ENCODE assay signal across 13 cellular contexts in the genomic region with DNA sequence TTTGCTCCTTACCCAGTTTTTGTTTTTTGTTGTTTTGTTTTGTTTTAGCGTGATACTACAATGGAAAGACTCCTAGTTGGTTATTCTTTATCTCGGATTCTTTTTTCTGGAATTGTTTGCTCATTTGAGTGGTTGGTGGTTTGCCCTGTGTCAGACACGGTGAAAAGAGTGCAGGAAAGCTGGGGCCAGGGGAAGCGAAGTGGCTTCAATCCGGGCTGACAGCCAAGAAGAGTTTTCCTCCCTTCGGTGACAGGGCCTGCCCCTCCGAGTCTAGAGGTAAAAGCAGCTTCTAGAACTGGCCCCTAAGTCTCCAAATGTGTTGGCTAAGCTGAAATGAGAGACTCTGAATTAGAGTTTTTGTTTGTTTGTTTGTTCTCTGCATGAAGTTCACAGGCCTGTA. TPM values are rescaled to one million over a fixed set of nuclear protein-coding genes. Genes with fewer than 3 reads are reported as not detected.
DNase-seq lines count a peak whose midpoint lies in the region; ATAC-seq and TF ChIP-seq lines count a peak whose summit lies in the region.
"Had no signal": no experiment of that assay in that cellular context is flagged by ENCODE, and none has a peak within 500 bp of the region (broad histone marks: within the 10 kb centered on the region; RNA-seq: fewer than 3 reads in every experiment).

No MANE protein-coding gene starts in this region.

- no peaks in the 10 kb centered on the region for H3K9me3 Mint-ChIP-seq in T-cell

- peaks cover 0 to 31% of the 10 kb centered on the region in 2 donors for H3K4me1 ChIP-seq in right atrium auricular region
- peaks cover 0 to 75% (median 24%) of the 10 kb centered on the region in 3 donors for H3K4me1 ChIP-seq in gastroesophageal sphincter
- peaks cover 8 to 23% (median 15%) of the 10 kb centered on the region in 4 donors for H3K4me1 ChIP-seq in transverse colon
- no peaks in the 10 kb centered on the region for H3K4me1 ChIP-seq in hepatocyte (ENCODE audit: insufficient read depth)
- peaks cover 8% of the 10 kb centered on the region for H3K4me1 ChIP-seq in suprapubic skin

- no peak for TF ChIP-seq EP300 in gastroesophageal sphincter (IDR thresholded peaks at IDR 0.05)
- TF ChIP-seq EP300 in transverse colon (IDR thresholded peaks at IDR 0.05; ENCODE audit: low read depth) = no peak
- no peak for TF ChIP-seq EP300 in suprapubic skin (IDR thresholded peaks at IDR 0.05)

- no peak for TF ChIP-seq POLR2A in gastroesophageal sphincter (IDR thresholded peaks at IDR 0.05)
- no peak for TF ChIP-seq POLR2A in transverse colon (IDR thresholded peaks at IDR 0.05)
- no peak for TF ChIP-seq POLR2A in suprapubic skin (IDR thresholded peaks at IDR 0.05)

- intact Hi-C loops in Right ventricle myocardium superior (cut with DNase I) = no loop called here
- intact Hi-C loops in transverse colon (cut with DNase I; ENCODE audit: low total_unique reads) = no loop called here
- intact Hi-C loops in dorsolateral prefrontal cortex (cut with DNase I) = no loop called here

- WGBS in gastroesophageal sphincter (ENCODE audit: low coverage in 1 of 2), 2 donors = 6 to 11% methylated on average over 6 to 7 of the region's 7 CpGs
- 46 to 54% methylated on average over 6 to 7 of the region's 7 CpGs for WGBS in transverse colon (ENCODE audit: low coverage in 1 of 2), 2 donors
- 77% methylated on average over 7 of the region's 7 CpGs for WGBS in hepatocyte (ENCODE audit: low lambda C conversion rate, missing lambda C conversion rate)
- WGBS in suprapubic skin = 71% methylated on average over 7 of the region's 7 CpGs

- H3K9me3 ChIP-seq in right atrium auricular region = no peaks in the 10 kb centered on the region
- H3K9me3 ChIP-seq in gastroesophageal sphincter = no peaks in the 10 kb centered on the region
- H3K9me3 ChIP-seq in transverse colon = no peaks in the 10 kb centered on the region
- H3K9me3 ChIP-seq in hepatocyte (ENCODE audit: low read depth) = no peaks in the 10 kb centered on the region
- no peaks in the 10 kb centered on the region for H3K9me3 ChIP-seq in suprapubic skin

- CTCF ChIA-PET in T-cell (lab: Charles Lee) = no interaction called here

- POLR2A ChIA-PET in T-cell (lab: Charles Lee) = no interaction called here

- H4K20me1 ChIP-seq in hepatocyte (ENCODE audit: insufficient read depth, poor library complexity, severe bottlenecking) = no peaks in the 10 kb centered on the region

- H3K27me3 ChIP-seq in right atrium auricular region (no peaks in the 10 kb centered on the region), gastroesophageal sphincter (no peaks in the 10 kb centered on the region), transverse colon (no peaks in the 10 kb centered on the region), hepatocyte (no peaks in the 10 kb centered on the region), dorsolateral prefrontal cortex (no peaks in the 10 kb centered on the region), suprapubic skin (no peaks in the 10 kb centered on the region)

- peaks cover 17 to 20% (median 20%) of the 10 kb centered on the region in 3 donors for H3K4me1 Mint-ChIP-seq in T-cell

- H3K9me2 ChIP-seq in hepatocyte (replicated peaks; ENCODE audit: insufficient read depth) = no peaks in the 10 kb centered on the region

- no peaks in the 10 kb centered on the region for H3K36me3 Mint-ChIP-seq in T-cell

- no peaks in the 10 kb centered on the region for H3K27me3 Mint-ChIP-seq in T-cell

- H3K36me3 ChIP-seq in right atrium auricular region = peaks cover 20% of the 10 kb centered on the region
- peaks cover 0 to 30% of the 10 kb centered on the region in 2 donors for H3K36me3 ChIP-seq in gastroesophageal sphincter
- H3K36me3 ChIP-seq in transverse colon = no peaks in the 10 kb centered on the region
- H3K36me3 ChIP-seq in hepatocyte (replicated peaks; ENCODE audit: insufficient read depth, low read depth) = no peaks in the 10 kb centered on the region
- peaks cover 20% of the 10 kb centered on the region for H3K36me3 ChIP-seq in suprapubic skin

- no peak for ATAC-seq in Right ventricle myocardium superior (ENCODE audit: poor library complexity)
- no peak for ATAC-seq in T-cell (replicated peaks in 1 of 4)
- no peak for ATAC-seq in gastroesophageal sphincter
- ATAC-seq: activated CD4-positive, CD25-positive, alpha-beta regulatory T cell treated with anti-CD3 and anti-CD28 coated beads, Interleukin-2, amount 50 U/mL, for 24 hours had no signal

- H3K27ac ChIP-seq in right atrium auricular region (peak overlapping the region; percentile 10 to 51), gastroesophageal sphincter (peak overlapping the region; percentile 72 to 90 (median 82)), transverse colon (peak overlapping the region; percentile 58 to 90 (median 80)), hepatocyte (no peak overlapping the region), dorsolateral prefrontal cortex (peak overlapping the region in 8 of 59 donors; percentile 3 to 25 (median 16)), suprapubic skin (no peak overlapping the region)
- H3K27ac ChIP-seq: HL-60 had no signal

- no peak for TF ChIP-seq CTCF in right atrium auricular region (IDR thresholded peaks at IDR 0.05)
- no peak for TF ChIP-seq CTCF in gastroesophageal sphincter (IDR thresholded peaks at IDR 0.05)
- no peak for TF ChIP-seq CTCF in transverse colon (IDR thresholded peaks at IDR 0.05)
- no peak for TF ChIP-seq CTCF in hepatocyte (IDR thresholded peaks at IDR 0.05; ENCODE audit: poor library complexity)
- TF ChIP-seq CTCF in dorsolateral prefrontal cortex (IDR thresholded peaks at IDR 0.05 in 54 of 56, conservative IDR thresholded peaks at IDR 0.05 in 2 of 56; ENCODE audit: low read depth in 1 of 56, partially characterized antibody in 56 of 56) = no peak
- no peak for TF ChIP-seq CTCF in suprapubic skin (IDR thresholded peaks at IDR 0.05)

- H3K4me3 ChIP-seq in right atrium auricular region (no peak overlapping the region), gastroesophageal sphincter (no peak overlapping the region), transverse colon (no peak overlapping the region), hepatocyte (no peak overlapping the region), dorsolateral prefrontal cortex (no peak overlapping the region), suprapubic skin (no peak overlapping the region)

- H2AFZ ChIP-seq in hepatocyte = no peak overlapping the region

- H3K4me3 Mint-ChIP-seq in T-cell = no peak overlapping the region

- H3K27ac Mint-ChIP-seq in T-cell = peak overlapping the region; percentile 3 to 48

- H3K4me2 ChIP-seq in hepatocyte = no peak overlapping the region

- peaks cover 9% of the 10 kb centered on the region for H3K79me2 ChIP-seq in hepatocyte

- DNase-seq in right atrium auricular region (ENCODE audit: low spot score) = no peak
- no peak for DNase-seq in Right ventricle myocardium superior
- DNase-seq in T-cell = no peak
- no peak for DNase-seq in transverse colon
- no peak for DNase-seq in hepatocyte (ENCODE audit: low spot score)
- DNase-seq in dorsolateral prefrontal cortex = no peak
- DNase-seq in suprapubic skin (ENCODE audit: low spot score in 2 of 2) = no peak
- DNase-seq: GF-D8, NCI-H526 treated with DMSO at 0.1 percent for 48 hours, SIG-M5 had no signal

- in situ Hi-C loops in transverse colon (cut with MboI; ENCODE audit: low pct_ligation_motif_present in 1 of 4, low pct_unique_long_range_greater_than_20kb in 1 of 4, low sequenced_read_pairs in 3 of 4) = loop anchor here in 2 of 4 donors (25.0 kb wide), 1 partner anchor 157 kb away; no protein-coding TSS in a partner anchor

RNA-seq across cellular contexts. Expression of gene AP5Z1, which starts 5.7 kb away (rescaled TPM):
- total RNA-seq in right atrium auricular region = 1 to 10 TPM; 7.5 to 9.2 TPM
- total RNA-seq in Right ventricle myocardium superior = 12.7 TPM
- 100 to 1,000 TPM in 4 of 5 donors, 10 to 100 TPM in 1; 93.6 to 126 (median 110) TPM for total RNA-seq in T-cell
- total RNA-seq in gastroesophageal sphincter = 10 to 100 TPM; 13.0 to 33.9 (median 26.8) TPM
- total RNA-seq in transverse colon = 100 to 1,000 TPM in 1 of 4 donors, 10 to 100 TPM in 3; 36.6 to 111 (median 44.5) TPM
- total RNA-seq in hepatocyte = 30.5 and 33.9 TPM in 2 replicates
- 60.3 and 76.9 TPM in 2 replicates for polyA plus RNA-seq in hepatocyte
- total RNA-seq in dorsolateral prefrontal cortex = 10 to 100 TPM; 24.1 to 55.6 (median 34.6) TPM
- 10 to 100 TPM; 26.2 to 81.2 (median 52.2) TPM for total RNA-seq in suprapubic skin

Comparison
In these comparisons a context has a peak if more than half of its experiments do, and no peak if none do; other contexts are left out.
1. H3K27ac ChIP-seq: peak in right atrium auricular region (2 of 2), gastroesophageal sphincter (4 of 4) and transverse colon (4 of 4); none in hepatocyte (single experiment) and suprapubic skin (single experiment).